ENCODE assay signal across 8 cellular contexts in the genomic region with DNA sequence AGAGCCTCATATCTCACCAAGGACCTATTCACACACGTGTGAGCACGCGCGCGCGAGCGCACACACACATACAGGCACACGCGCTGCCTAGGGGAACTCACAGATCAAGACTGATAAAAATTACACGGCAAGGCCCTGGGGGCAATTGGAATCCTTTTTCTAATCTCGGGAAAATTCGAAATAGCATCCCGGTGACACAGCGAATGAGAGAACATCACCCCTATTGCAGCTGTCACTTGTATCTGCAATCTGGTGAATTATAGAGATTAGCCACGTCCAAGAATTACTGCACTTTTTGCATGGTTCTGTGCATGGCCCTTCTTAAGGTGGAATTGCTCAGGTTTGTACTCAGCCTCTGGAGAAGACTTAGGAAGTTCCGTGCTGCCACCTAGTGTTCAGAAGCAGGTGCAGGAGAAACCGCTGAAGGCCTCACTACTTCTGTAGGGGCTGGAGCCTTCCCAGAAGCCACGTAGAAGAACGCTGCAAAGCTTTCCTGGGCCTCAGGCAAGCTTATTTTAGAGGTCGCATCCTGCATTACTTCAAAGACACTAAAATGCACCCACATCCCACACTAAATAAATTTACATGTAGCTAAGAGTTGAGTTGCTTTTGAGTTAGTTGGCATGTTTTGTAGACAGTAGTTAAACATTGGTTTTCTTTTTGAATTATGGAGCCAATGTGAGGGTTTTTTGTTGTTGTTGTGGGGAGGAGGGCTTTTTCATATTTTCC.
DNase-seq lines count a peak whose midpoint lies in the region; ATAC-seq, FAIRE-seq and TF ChIP-seq lines count a peak whose summit lies in the region.

No MANE protein-coding gene starts in this region.

- no peaks in the 10 kb centered on the region for H3K9me3 ChIP-seq in SJSA1 (replicated peaks)
- peaks cover 0 to 5% (median 0%) of the 10 kb centered on the region in 12 donors for H3K9me3 ChIP-seq in heart left ventricle

- TF ChIP-seq POLR2A in heart left ventricle (IDR thresholded peaks at IDR 0.05), result no peak

- TF ChIP-seq CTCF in HFFc6 (IDR thresholded peaks at IDR 0.05) (peak; percentile 93), heart left ventricle (IDR thresholded peaks at IDR 0.05) (peak; percentile 67 to 88 (median 82))

- intact Hi-C loops in heart left ventricle (cut with DNase I), result loop anchor here in 6 of 10 donors (5.0 to 10.0 kb wide), 6 partner anchors 81 to 702 kb away; no protein-coding TSS in a partner anchor

- H3K4me1 Mint-ChIP-seq in HFFc6 (ENCODE audit: low read depth), result peaks cover 68% of the 10 kb centered on the region
- H3K4me1 Mint-ChIP-seq in activated naive CD8-positive, alpha-beta T cell treated with anti-CD3 and anti-CD28 coated beads, Interleukin-2, amount 50 U/mL, for 24 hours, result no peaks in the 10 kb centered on the region

- H3K4me3 ChIP-seq in SJSA1 (no peak overlapping the region), heart left ventricle (no peak overlapping the region)

- peaks cover 5% of the 10 kb centered on the region; the same call in 1 of the 2 replicates for H3K36me3 Mint-ChIP-seq in HFFc6 (ENCODE audit: low read depth)
- H3K36me3 Mint-ChIP-seq in activated naive CD8-positive, alpha-beta T cell treated with anti-CD3 and anti-CD28 coated beads, Interleukin-2, amount 50 U/mL, for 24 hours (ENCODE audit: low read depth), result no peaks in the 10 kb centered on the region

- H3K27me3 ChIP-seq in SJSA1 (replicated peaks) (no peaks in the 10 kb centered on the region; the same call in 1 of the 2 replicates), heart left ventricle (no peaks in the 10 kb centered on the region)

- H3K27me3 Mint-ChIP-seq in HFFc6 (ENCODE audit: insufficient read depth), result no peaks in the 10 kb centered on the region
- H3K27me3 Mint-ChIP-seq in activated naive CD8-positive, alpha-beta T cell treated with anti-CD3 and anti-CD28 coated beads, Interleukin-2, amount 50 U/mL, for 24 hours, result peaks cover 4% of the 10 kb centered on the region

- no peak overlapping the region for H3K27ac ChIP-seq in SJSA1
- H3K27ac ChIP-seq in heart left ventricle, result no peak overlapping the region

- FAIRE-seq in G401.6 (lab: Jason Lieb, UNC), result peak; percentile 82

- 28 to 39% (median 32%) methylated on average over 20 of the region's 20 CpGs for WGBS in heart left ventricle, 4 donors

- peak; percentile 81 for ATAC-seq in activated naive CD8-positive, alpha-beta T cell treated with anti-CD3 and anti-CD28 coated beads, Interleukin-2, amount 50 U/mL, for 24 hours
- peak; percentile 78 to 92 (median 90) for ATAC-seq in heart left ventricle
- ATAC-seq in GM19324 (IDR thresholded peaks at IDR 0.05; ENCODE audit: low FRiP score, unreplicated experiment), result no peak

- no peaks in the 10 kb centered on the region for H3K36me3 ChIP-seq in SJSA1
- H3K36me3 ChIP-seq in heart left ventricle, result no peaks in the 10 kb centered on the region

- DNase-seq in HFFc6 (peak; percentile 84), NAMALWA (ENCODE audit: low spot score) (peak; percentile 73), SJSA1 (ENCODE audit: low read depth in 1 of 2, low spot score in 2 of 2) (peak; percentile 46 to 75), heart left ventricle (peak; percentile 54 to 80 (median 71)), putamen (ENCODE audit: low spot score) (peak; percentile 80)
- DNase-seq in activated naive CD8-positive, alpha-beta T cell treated with anti-CD3 and anti-CD28 coated beads, Interleukin-2, amount 50 U/mL, for 24 hours, result peak; percentile 48

- H3K9me3 Mint-ChIP-seq in HFFc6, result no peaks in the 10 kb centered on the region
- no peaks in the 10 kb centered on the region for H3K9me3 Mint-ChIP-seq in activated naive CD8-positive, alpha-beta T cell treated with anti-CD3 and anti-CD28 coated beads, Interleukin-2, amount 50 U/mL, for 24 hours

- H3K4me3 Mint-ChIP-seq in HFFc6, result no peak overlapping the region
- no peak overlapping the region for H3K4me3 Mint-ChIP-seq in activated naive CD8-positive, alpha-beta T cell treated with anti-CD3 and anti-CD28 coated beads, Interleukin-2, amount 50 U/mL, for 24 hours

- peaks cover 4% of the 10 kb centered on the region; the same call in 1 of the 2 replicates for H3K4me1 ChIP-seq in SJSA1 (replicated peaks)
- peaks cover 0 to 10% (median 4%) of the 10 kb centered on the region in 12 donors for H3K4me1 ChIP-seq in heart left ventricle

- H3K27ac Mint-ChIP-seq in HFFc6, result no peak overlapping the region; the same call in 1 of the 2 replicates
- H3K27ac Mint-ChIP-seq in activated naive CD8-positive, alpha-beta T cell treated with anti-CD3 and anti-CD28 coated beads, Interleukin-2, amount 50 U/mL, for 24 hours, result no peak overlapping the region
